Comparison of ENCODE assay signal across 1 cellular context in the genomic region with DNA sequence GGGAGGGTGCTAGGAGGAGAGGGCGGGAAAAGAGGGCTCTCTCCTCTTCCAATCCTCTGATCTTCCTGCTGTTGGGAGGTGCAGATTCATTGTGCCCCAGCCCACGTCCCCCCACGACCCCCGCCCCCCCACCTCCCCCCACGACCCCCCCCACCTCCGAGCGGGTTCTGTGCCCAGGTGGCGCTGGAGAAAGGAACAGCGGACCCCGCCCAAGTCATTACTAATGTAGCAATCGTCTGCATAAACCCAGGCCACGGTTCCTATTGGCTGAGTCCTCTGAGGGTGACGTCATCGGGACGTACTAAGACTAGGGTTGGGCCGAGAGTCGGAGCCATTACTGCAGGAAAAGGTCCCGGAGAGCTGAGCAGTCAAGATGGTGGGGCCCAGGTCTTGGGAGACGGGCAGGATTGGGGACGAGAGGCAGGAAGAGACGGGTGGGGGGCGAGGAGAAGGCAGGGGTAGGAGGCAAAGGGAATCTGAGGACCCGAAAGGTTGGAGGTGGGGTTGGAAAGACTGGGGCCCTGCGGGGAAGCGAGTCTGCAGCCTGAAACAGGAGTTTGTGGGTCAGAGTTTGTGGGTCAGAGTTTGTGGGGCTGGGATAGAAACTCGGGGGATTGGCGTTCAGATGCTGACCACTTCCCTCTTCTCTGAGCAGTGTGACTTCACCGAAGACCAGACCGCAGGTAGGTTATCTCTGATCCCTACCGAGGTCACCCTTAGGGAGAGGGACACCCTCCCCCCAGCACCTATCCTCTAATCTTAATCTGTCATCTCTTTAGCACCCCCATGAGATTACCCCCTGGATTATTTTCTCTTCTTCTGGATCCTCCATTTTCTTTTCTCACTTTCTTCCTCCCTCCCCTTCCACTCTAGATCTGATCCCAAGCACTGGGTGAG.
A peak's percentile ranks its signal among the peaks of the same experiment; 100 is the strongest.
TF ChIP-seq lines count a peak whose summit lies in the region.

A gene (plus strand): TSS at position 331 of the 897 bp plus-strand sequence. CDS start 43 bp downstream, at position 374.

TF ChIP-seq in GM12878, 131 proteins besides CTCF, POLR2A, EP300 and RAD21 (continued from another document):
- TF ChIP-seq, protein P1, sequence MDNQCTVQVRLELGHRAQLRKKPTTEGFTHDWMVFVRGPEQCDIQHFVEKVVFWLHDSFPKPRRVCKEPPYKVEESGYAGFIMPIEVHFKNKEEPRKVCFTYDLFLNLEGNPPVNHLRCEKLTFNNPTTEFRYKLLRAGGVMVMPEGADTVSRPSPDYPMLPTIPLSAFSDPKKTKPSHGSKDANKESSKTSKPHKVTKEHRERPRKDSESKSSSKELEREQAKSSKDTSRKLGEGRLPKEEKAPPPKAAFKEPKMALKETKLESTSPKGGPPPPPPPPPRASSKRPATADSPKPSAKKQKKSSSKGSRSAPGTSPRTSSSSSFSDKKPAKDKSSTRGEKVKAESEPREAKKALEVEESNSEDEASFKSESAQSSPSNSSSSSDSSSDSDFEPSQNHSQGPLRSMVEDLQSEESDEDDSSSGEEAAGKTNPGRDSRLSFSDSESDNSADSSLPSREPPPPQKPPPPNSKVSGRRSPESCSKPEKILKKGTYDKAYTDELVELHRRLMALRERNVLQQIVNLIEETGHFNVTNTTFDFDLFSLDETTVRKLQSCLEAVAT (IDR thresholded peaks at IDR 0.05) = peak; percentile 96
- peak; percentile 63 for TF ChIP-seq MTA2 (IDR thresholded peaks at IDR 0.05; ENCODE audit: low read depth)
- TF ChIP-seq, protein P2, sequence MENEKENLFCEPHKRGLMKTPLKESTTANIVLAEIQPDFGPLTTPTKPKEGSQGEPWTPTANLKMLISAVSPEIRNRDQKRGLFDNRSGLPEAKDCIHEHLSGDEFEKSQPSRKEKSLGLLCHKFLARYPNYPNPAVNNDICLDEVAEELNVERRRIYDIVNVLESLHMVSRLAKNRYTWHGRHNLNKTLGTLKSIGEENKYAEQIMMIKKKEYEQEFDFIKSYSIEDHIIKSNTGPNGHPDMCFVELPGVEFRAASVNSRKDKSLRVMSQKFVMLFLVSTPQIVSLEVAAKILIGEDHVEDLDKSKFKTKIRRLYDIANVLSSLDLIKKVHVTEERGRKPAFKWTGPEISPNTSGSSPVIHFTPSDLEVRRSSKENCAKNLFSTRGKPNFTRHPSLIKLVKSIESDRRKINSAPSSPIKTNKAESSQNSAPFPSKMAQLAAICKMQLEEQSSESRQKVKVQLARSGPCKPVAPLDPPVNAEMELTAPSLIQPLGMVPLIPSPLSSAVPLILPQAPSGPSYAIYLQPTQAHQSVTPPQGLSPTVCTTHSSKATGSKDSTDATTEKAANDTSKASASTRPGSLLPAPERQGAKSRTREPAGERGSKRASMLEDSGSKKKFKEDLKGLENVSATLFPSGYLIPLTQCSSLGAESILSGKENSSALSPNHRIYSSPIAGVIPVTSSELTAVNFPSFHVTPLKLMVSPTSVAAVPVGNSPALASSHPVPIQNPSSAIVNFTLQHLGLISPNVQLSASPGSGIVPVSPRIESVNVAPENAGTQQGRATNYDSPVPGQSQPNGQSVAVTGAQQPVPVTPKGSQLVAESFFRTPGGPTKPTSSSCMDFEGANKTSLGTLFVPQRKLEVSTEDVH (IDR thresholded peaks at IDR 0.05; ENCODE audit: low read depth, partially characterized antibody) = peak; percentile 59
- TF ChIP-seq MYC (IDR thresholded peaks at IDR 0.05; ENCODE audit: insufficient read depth, insufficient read length, insufficient replicate concordance, low read length, severe bottlenecking) = no peak
- no peak; the same call in 1 of the 2 replicates for TF ChIP-seq CHD2 (IDR thresholded peaks at IDR 0.05; ENCODE audit: borderline replicate concordance, low read depth, low read length)
- TF ChIP-seq STAT1 (conservative IDR thresholded peaks at IDR 0.05) = no peak
- TF ChIP-seq, protein P3, sequence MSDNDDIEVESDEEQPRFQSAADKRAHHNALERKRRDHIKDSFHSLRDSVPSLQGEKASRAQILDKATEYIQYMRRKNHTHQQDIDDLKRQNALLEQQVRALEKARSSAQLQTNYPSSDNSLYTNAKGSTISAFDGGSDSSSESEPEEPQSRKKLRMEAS (IDR thresholded peaks at IDR 0.05; ENCODE audit: low read depth, low read length) = no peak
- TF ChIP-seq SIN3A (IDR thresholded peaks at IDR 0.05; ENCODE audit: low read depth, low read length) = 0 out of 2 replicates have a peak, but pooled peaks have one; percentile 9
- peak; percentile 69 for TF ChIP-seq IKZF1 (conservative IDR thresholded peaks at IDR 0.05)
- TF ChIP-seq HDAC6 (IDR thresholded peaks at IDR 0.05; ENCODE audit: unreplicated experiment) = peak; percentile 67
- TF ChIP-seq HDAC2 (IDR thresholded peaks at IDR 0.05) = no peak
- peak; percentile 83 for TF ChIP-seq RUNX3 (IDR thresholded peaks at IDR 0.05; ENCODE audit: low read length)
- TF ChIP-seq SMARCA5 (IDR thresholded peaks at IDR 0.05) = peak; percentile 36
- no peak for TF ChIP-seq ESRRA (IDR thresholded peaks at IDR 0.05; ENCODE audit: low read length)
- TF ChIP-seq, protein P4, sequence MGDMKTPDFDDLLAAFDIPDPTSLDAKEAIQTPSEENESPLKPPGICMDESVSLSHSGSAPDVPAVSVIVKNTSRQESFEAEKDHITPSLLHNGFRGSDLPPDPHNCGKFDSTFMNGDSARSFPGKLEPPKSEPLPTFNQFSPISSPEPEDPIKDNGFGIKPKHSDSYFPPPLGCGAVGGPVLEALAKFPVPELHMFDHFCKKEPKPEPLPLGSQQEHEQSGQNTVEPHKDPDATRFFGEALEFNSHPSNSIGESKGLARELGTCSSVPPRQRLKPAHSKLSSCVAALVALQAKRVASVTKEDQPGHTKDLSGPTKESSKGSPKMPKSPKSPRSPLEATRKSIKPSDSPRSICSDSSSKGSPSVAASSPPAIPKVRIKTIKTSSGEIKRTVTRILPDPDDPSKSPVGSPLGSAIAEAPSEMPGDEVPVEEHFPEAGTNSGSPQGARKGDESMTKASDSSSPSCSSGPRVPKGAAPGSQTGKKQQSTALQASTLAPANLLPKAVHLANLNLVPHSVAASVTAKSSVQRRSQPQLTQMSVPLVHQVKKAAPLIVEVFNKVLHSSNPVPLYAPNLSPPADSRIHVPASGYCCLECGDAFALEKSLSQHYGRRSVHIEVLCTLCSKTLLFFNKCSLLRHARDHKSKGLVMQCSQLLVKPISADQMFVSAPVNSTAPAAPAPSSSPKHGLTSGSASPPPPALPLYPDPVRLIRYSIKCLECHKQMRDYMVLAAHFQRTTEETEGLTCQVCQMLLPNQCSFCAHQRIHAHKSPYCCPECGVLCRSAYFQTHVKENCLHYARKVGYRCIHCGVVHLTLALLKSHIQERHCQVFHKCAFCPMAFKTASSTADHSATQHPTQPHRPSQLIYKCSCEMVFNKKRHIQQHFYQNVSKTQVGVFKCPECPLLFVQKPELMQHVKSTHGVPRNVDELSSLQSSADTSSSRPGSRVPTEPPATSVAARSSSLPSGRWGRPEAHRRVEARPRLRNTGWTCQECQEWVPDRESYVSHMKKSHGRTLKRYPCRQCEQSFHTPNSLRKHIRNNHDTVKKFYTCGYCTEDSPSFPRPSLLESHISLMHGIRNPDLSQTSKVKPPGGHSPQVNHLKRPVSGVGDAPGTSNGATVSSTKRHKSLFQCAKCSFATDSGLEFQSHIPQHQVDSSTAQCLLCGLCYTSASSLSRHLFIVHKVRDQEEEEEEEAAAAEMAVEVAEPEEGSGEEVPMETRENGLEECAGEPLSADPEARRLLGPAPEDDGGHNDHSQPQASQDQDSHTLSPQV (IDR thresholded peaks at IDR 0.05) = no peak
- peak; percentile 95 for TF ChIP-seq POU2F2 (IDR thresholded peaks at IDR 0.05; ENCODE audit: borderline replicate concordance, low read depth, low read length)
- TF ChIP-seq SP1 (IDR thresholded peaks at IDR 0.05; ENCODE audit: low read depth, low read length) = peak; percentile 17
- TF ChIP-seq, protein P5, sequence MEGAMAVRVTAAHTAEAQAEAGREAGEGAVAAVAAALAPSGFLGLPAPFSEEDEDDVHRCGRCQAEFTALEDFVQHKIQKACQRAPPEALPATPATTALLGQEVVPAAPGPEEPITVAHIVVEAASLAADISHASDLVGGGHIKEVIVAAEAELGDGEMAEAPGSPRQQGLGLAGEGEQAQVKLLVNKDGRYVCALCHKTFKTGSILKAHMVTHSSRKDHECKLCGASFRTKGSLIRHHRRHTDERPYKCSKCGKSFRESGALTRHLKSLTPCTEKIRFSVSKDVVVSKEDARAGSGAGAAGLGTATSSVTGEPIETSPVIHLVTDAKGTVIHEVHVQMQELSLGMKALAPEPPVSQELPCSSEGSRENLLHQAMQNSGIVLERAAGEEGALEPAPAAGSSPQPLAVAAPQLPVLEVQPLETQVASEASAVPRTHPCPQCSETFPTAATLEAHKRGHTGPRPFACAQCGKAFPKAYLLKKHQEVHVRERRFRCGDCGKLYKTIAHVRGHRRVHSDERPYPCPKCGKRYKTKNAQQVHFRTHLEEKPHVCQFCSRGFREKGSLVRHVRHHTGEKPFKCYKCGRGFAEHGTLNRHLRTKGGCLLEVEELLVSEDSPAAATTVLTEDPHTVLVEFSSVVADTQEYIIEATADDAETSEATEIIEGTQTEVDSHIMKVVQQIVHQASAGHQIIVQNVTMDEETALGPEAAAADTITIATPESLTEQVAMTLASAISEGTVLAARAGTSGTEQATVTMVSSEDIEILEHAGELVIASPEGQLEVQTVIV (IDR thresholded peaks at IDR 0.05; ENCODE audit: borderline replicate concordance, partially characterized antibody) = peak; percentile 29
- TF ChIP-seq BMI1 (IDR thresholded peaks at IDR 0.05; ENCODE audit: borderline replicate concordance) = peak; percentile 74; the same call in 1 of the 2 replicates
